Comparison of ENCODE assay signal across 1 cellular context in the genomic region with DNA sequence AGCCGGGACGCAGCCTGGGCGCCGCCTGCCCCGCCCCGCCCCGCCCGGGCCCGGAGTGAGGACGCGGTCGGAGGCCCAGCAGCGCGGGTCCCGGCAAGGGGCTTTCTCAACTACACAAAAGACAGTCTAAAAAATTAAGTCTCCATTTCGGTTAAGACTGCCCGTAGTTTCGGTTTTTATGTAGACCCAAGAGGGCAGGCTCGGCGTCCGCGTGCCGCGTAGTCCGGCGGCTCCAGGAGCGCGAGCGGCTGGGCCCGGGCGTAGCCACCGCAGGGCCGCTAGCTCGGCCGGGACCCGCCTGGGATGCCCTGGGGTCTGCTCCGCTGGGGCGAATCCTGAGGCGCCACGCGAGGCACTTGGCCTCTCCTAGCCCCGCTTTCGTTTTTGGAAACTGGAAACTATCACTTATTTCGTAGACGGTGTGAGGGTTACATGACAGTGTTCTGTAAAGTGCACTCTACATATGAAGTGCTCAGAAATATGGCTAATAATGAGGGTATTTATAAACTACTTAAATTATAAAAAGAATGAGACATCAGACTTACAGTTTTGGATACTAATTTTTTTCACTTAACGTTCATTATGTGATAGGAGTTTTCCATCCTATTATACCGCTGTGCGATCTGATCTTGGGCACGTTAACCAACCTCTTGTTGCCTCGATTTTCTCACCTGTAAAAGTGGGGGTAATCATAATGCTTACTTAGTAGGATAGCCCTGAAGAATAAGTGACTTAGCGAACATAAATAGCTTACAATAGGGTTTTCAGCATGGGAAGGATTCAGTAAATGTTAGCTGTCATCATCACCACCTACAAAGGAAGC.
TF ChIP-seq lines count a peak whose summit lies in the region.

No MANE protein-coding gene starts in this region.

TF ChIP-seq in HepG2, 621 proteins besides CTCF, POLR2A, EP300 and RAD21 (continued from another document):
- TF ChIP-seq, protein P1, sequence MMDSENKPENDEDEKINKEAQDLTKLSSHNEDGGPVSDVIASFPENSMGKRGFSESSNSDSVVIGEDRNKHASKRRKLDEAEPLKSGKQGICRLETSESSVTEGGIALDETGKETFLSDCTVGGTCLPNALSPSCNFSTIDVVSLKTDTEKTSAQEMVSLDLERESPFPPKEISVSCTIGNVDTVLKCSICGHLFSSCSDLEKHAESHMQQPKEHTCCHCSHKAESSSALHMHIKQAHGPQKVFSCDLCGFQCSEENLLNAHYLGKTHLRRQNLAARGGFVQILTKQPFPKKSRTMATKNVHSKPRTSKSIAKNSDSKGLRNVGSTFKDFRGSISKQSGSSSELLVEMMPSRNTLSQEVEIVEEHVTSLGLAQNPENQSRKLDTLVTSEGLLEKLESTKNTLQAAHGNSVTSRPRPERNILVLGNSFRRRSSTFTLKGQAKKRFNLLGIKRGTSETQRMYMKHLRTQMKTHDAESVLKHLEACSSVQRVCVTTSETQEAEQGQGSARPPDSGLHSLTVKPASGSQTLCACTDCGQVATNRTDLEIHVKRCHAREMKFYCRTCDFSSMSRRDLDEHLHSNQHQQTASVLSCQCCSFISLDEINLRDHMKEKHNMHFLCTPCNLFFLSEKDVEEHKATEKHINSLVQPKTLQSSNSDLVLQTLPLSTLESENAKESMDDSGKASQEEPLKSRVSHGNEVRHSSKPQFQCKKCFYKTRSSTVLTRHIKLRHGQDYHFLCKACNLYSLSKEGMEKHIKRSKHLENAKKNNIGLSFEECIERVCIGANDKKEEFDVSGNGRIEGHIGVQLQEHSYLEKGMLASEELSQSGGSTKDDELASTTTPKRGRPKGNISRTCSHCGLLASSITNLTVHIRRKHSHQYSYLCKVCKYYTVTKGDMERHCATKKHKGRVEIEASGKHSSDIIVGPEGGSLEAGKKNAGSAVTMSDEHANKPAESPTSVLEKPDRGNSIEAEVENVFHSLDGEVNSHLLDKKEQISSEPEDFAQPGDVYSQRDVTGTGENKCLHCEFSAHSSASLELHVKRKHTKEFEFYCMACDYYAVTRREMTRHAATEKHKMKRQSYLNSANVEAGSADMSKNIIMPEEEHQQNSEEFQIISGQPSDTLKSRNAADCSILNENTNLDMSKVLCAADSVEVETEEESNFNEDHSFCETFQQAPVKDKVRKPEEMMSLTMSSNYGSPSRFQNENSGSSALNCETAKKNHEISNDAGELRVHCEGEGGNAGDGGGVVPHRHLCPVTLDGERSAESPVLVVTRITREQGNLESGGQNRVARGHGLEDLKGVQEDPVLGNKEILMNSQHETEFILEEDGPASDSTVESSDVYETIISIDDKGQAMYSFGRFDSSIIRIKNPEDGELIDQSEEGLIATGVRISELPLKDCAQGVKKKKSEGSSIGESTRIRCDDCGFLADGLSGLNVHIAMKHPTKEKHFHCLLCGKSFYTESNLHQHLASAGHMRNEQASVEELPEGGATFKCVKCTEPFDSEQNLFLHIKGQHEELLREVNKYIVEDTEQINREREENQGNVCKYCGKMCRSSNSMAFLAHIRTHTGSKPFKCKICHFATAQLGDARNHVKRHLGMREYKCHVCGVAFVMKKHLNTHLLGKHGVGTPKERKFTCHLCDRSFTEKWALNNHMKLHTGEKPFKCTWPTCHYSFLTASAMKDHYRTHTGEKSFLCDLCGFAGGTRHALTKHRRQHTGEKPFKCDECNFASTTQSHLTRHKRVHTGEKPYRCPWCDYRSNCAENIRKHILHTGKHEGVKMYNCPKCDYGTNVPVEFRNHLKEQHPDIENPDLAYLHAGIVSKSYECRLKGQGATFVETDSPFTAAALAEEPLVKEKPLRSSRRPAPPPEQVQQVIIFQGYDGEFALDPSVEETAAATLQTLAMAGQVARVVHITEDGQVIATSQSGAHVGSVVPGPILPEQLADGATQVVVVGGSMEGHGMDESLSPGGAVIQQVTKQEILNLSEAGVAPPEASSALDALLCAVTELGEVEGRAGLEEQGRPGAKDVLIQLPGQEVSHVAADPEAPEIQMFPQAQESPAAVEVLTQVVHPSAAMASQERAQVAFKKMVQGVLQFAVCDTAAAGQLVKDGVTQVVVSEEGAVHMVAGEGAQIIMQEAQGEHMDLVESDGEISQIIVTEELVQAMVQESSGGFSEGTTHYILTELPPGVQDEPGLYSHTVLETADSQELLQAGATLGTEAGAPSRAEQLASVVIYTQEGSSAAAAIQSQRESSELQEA (CRISPR knock-in tag; IDR thresholded peaks at IDR 0.05; ENCODE audit: not compliant biosample characterization), result no peak
- TF ChIP-seq MED13 (CRISPR knock-in tag; IDR thresholded peaks at IDR 0.05), result no peak
- peak; percentile 4; the same call in 1 of the 2 replicates for TF ChIP-seq ZNF430 (CRISPR knock-in tag; IDR thresholded peaks at IDR 0.05)
- 0 out of 4 replicates have a peak, but pooled peaks of 1 of the 2 experiments have one; percentile 19 for TF ChIP-seq KLF16 (CRISPR knock-in tag; IDR thresholded peaks at IDR 0.05)
- peak; percentile 56; the same call in 1 of the 2 replicates for TF ChIP-seq ZNF687 (CRISPR knock-in tag; IDR thresholded peaks at IDR 0.05)
- no peak for TF ChIP-seq ZBTB3 (CRISPR knock-in tag; IDR thresholded peaks at IDR 0.05; ENCODE audit: borderline replicate concordance, low read depth)
- no peak for TF ChIP-seq ZNF839 (CRISPR knock-in tag; IDR thresholded peaks at IDR 0.05; ENCODE audit: borderline replicate concordance)
- peak; percentile 74 for TF ChIP-seq ZFY (CRISPR knock-in tag; IDR thresholded peaks at IDR 0.05)
- 0 out of 2 replicates have a peak, but pooled peaks have one; percentile 22 for TF ChIP-seq JUND (CRISPR knock-in tag; IDR thresholded peaks at IDR 0.05)
- TF ChIP-seq, protein P2, sequence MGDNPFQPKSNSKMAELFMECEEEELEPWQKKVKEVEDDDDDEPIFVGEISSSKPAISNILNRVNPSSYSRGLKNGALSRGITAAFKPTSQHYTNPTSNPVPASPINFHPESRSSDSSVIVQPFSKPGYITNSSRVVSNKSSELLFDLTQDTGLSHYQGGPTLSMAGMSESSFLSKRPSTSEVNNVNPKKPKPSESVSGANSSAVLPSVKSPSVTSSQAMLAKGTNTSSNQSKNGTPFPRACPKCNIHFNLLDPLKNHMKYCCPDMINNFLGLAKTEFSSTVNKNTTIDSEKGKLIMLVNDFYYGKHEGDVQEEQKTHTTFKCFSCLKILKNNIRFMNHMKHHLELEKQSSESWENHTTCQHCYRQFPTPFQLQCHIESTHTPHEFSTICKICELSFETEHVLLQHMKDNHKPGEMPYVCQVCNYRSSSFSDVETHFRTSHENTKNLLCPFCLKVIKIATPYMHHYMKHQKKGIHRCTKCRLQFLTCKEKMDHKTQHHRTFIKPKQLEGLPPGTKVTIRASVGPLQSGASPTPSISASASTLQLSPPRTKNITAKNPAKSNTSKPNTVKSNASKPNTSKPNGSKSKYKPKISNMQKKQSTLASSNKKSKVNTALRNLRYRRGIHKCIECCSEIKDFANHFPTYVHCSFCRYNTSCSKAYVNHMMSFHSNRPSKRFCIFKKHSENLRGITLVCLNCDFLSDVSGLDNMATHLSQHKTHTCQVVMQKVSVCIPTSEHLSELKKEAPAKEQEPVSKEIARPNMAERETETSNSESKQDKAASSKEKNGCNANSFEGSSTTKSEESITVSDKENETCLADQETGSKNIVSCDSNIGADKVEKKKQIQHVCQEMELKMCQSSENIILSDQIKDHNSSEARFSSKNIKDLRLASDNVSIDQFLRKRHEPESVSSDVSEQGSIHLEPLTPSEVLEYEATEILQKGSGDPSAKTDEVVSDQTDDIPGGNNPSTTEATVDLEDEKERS (CRISPR knock-in tag; IDR thresholded peaks at IDR 0.05), result no peak
- peak; percentile 6; the same call in 1 of the 2 replicates for TF ChIP-seq ZNF431 (CRISPR knock-in tag; IDR thresholded peaks at IDR 0.05; ENCODE audit: borderline replicate concordance, low read depth)
- TF ChIP-seq ZNF782 (CRISPR knock-in tag; IDR thresholded peaks at IDR 0.05; ENCODE audit: borderline replicate concordance), result no peak
- no peak for TF ChIP-seq ZNF773 (CRISPR knock-in tag; IDR thresholded peaks at IDR 0.05; ENCODE audit: borderline replicate concordance)
- peak; percentile 21; the same call in 1 of the 2 replicates for TF ChIP-seq SIN3A (IDR thresholded peaks at IDR 0.05; ENCODE audit: borderline replicate concordance, low read depth, low read length)
- TF ChIP-seq PHF21A (CRISPR knock-in tag; IDR thresholded peaks at IDR 0.05), result 0 out of 2 replicates have a peak, but pooled peaks have one; percentile 30
- TF ChIP-seq PAX8 (CRISPR knock-in tag; IDR thresholded peaks at IDR 0.05; ENCODE audit: borderline replicate concordance), result no peak
- no peak for TF ChIP-seq ZNF350 (CRISPR knock-in tag; IDR thresholded peaks at IDR 0.05; ENCODE audit: borderline replicate concordance, low read depth)
- TF ChIP-seq JUN (CRISPR knock-in tag; IDR thresholded peaks at IDR 0.05), result no peak
- no peak for TF ChIP-seq IRF2 (CRISPR knock-in tag; IDR thresholded peaks at IDR 0.05)
- no peak for TF ChIP-seq ZBTB49 (CRISPR knock-in tag; IDR thresholded peaks at IDR 0.05; ENCODE audit: borderline replicate concordance)
- TF ChIP-seq ZNF460 (CRISPR knock-in tag; IDR thresholded peaks at IDR 0.05; ENCODE audit: borderline replicate concordance), result no peak
- no peak for TF ChIP-seq ZNF549 (CRISPR knock-in tag; IDR thresholded peaks at IDR 0.05)
- 0 out of 2 replicates have a peak, but pooled peaks have one; percentile 27 for TF ChIP-seq ZNF83 (CRISPR knock-in tag; IDR thresholded peaks at IDR 0.05; ENCODE audit: borderline replicate concordance)
- no peak for TF ChIP-seq KMT2A (CRISPR knock-in tag; IDR thresholded peaks at IDR 0.05)
- TF ChIP-seq MAZ (IDR thresholded peaks at IDR 0.05; ENCODE audit: borderline replicate concordance, low read depth, low read length), result no peak
- peak; percentile 51; the same call in 1 of the 2 replicates for TF ChIP-seq MAZ (CRISPR knock-in tag; IDR thresholded peaks at IDR 0.05; ENCODE audit: low read depth)
- no peak for TF ChIP-seq ZNF850 (CRISPR knock-in tag; conservative IDR thresholded peaks at IDR 0.05)
- no peak for TF ChIP-seq ZSCAN25 (CRISPR knock-in tag; IDR thresholded peaks at IDR 0.05)
- TF ChIP-seq ATF7-NPFF (CRISPR knock-in tag; IDR thresholded peaks at IDR 0.05; ENCODE audit: low read depth), result no peak
- TF ChIP-seq, protein P3, sequence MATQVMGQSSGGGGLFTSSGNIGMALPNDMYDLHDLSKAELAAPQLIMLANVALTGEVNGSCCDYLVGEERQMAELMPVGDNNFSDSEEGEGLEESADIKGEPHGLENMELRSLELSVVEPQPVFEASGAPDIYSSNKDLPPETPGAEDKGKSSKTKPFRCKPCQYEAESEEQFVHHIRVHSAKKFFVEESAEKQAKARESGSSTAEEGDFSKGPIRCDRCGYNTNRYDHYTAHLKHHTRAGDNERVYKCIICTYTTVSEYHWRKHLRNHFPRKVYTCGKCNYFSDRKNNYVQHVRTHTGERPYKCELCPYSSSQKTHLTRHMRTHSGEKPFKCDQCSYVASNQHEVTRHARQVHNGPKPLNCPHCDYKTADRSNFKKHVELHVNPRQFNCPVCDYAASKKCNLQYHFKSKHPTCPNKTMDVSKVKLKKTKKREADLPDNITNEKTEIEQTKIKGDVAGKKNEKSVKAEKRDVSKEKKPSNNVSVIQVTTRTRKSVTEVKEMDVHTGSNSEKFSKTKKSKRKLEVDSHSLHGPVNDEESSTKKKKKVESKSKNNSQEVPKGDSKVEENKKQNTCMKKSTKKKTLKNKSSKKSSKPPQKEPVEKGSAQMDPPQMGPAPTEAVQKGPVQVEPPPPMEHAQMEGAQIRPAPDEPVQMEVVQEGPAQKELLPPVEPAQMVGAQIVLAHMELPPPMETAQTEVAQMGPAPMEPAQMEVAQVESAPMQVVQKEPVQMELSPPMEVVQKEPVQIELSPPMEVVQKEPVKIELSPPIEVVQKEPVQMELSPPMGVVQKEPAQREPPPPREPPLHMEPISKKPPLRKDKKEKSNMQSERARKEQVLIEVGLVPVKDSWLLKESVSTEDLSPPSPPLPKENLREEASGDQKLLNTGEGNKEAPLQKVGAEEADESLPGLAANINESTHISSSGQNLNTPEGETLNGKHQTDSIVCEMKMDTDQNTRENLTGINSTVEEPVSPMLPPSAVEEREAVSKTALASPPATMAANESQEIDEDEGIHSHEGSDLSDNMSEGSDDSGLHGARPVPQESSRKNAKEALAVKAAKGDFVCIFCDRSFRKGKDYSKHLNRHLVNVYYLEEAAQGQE (IDR thresholded peaks at IDR 0.05; ENCODE audit: borderline replicate concordance in 1 of 2, low read depth in 1 of 2, low read length in 2 of 2), result no peak
- TF ChIP-seq ZNF788 (CRISPR knock-in tag; IDR thresholded peaks at IDR 0.05; ENCODE audit: borderline replicate concordance), result 0 out of 2 replicates have a peak, but pooled peaks have one; percentile 2
- no peak for TF ChIP-seq MIXL1 (CRISPR knock-in tag; IDR thresholded peaks at IDR 0.05)
- no peak for TF ChIP-seq MXD4 (CRISPR knock-in tag; IDR thresholded peaks at IDR 0.05)
